Comparison of ENCODE assay signal across 10 cellular contexts in genomic region chr13:67231481-67231940, GRCh38. TPM values are rescaled to one million over a fixed set of nuclear protein-coding genes. Genes with fewer than 3 reads are reported as not detected.
A peak's percentile ranks its signal among the peaks of the same experiment; 100 is the strongest.
DNase-seq lines count a peak whose midpoint lies in the region; ATAC-seq and TF ChIP-seq lines count a peak whose summit lies in the region.
"Had no signal": no experiment of that assay in that cellular context is flagged by ENCODE, and none has a peak within 500 bp of the region (broad histone marks: within the 10 kb centered on the region; RNA-seq: fewer than 3 reads in every experiment).

No MANE protein-coding gene starts in this region.

- peak overlapping the region in 1 of 2 experiments; percentile 95 for H3K18ac ChIP-seq in mesenchymal stem cell (ENCODE audit: low read depth in 1 of 2, low read length in 2 of 2)

- no peak for ATAC-seq in heart right ventricle
- ATAC-seq in left cardiac atrium: no peak
- no peak for ATAC-seq in GM18873 (IDR thresholded peaks at IDR 0.05; ENCODE audit: low FRiP score, unreplicated experiment)

- H2BK120ac ChIP-seq in mesenchymal stem cell (ENCODE audit: low read depth, low read length): no peak overlapping the region

- H3K4me2 ChIP-seq in mesenchymal stem cell (ENCODE audit: low read length, poor library complexity, severe bottlenecking): peak overlapping the region; percentile 91

- no peak overlapping the region for H2AK5ac ChIP-seq in mesenchymal stem cell (ENCODE audit: low read length, severe bottlenecking)

- H3K79me1 ChIP-seq in mesenchymal stem cell (replicated peaks; ENCODE audit: low read length, poor library complexity, severe bottlenecking): peaks cover 7% of the 10 kb centered on the region

- no peak for TF ChIP-seq CTCF in heart right ventricle (IDR thresholded peaks at IDR 0.05)
- TF ChIP-seq CTCF in breast epithelium (IDR thresholded peaks at IDR 0.05): no peak

- H4K91ac ChIP-seq in mesenchymal stem cell (ENCODE audit: low read length): no peak overlapping the region

- intact Hi-C loops in heart right ventricle (cut with DNase I) (loop anchor here in 4 of 10 donors (5.0 to 10.0 kb wide), 5 partner anchors 94 to 1289 kb away; no protein-coding TSS in a partner anchor), left cardiac atrium (cut with DNase I) (no loop called here), breast epithelium (cut with DNase I; ENCODE audit: low total_unique reads) (no loop called here), posterior vena cava (cut with DNase I) (no loop called here)

- H3K27ac ChIP-seq in heart right ventricle: peak overlapping the region; percentile 88 to 98 (median 94)
- H3K27ac ChIP-seq in breast epithelium: peak overlapping the region in 1 of 2 donors; percentile 45
- peak overlapping the region; percentile 85 for H3K27ac ChIP-seq in mesenchymal stem cell (ENCODE audit: low read length, poor library complexity, severe bottlenecking)

- H3K27me3 ChIP-seq in heart right ventricle (peaks cover 0 to 47% (median 0%) of the 10 kb centered on the region in 7 donors), breast epithelium (no peaks in the 10 kb centered on the region), mesenchymal stem cell (ENCODE audit: control insufficient read depth in 1 of 2, insufficient read depth in 1 of 2, low read length in 2 of 2) (no peaks in the 10 kb centered on the region)

- no peak overlapping the region for H2BK12ac ChIP-seq in mesenchymal stem cell (ENCODE audit: low read length in 2 of 2)

- H4K8ac ChIP-seq in mesenchymal stem cell (ENCODE audit: low read length): no peak overlapping the region

- 5 to 11% methylated on average over 4 of the region's 4 CpGs for WGBS in heart right ventricle, 2 donors
- WGBS in mesenchymal stem cell: 7% methylated on average over 3 of the region's 4 CpGs

- no peak overlapping the region for H3K4ac ChIP-seq in mesenchymal stem cell (ENCODE audit: low read depth in 1 of 2, low read length in 2 of 2)

- H3K9me3 ChIP-seq in heart right ventricle (no peaks in the 10 kb centered on the region), breast epithelium (no peaks in the 10 kb centered on the region), mesenchymal stem cell (ENCODE audit: control insufficient read depth, low read length) (no peaks in the 10 kb centered on the region)

- peak overlapping the region; percentile 88 for H3K9ac ChIP-seq in mesenchymal stem cell (ENCODE audit: low read length)

- H3K36me3 ChIP-seq in heart right ventricle: no peaks in the 10 kb centered on the region
- no peaks in the 10 kb centered on the region for H3K36me3 ChIP-seq in breast epithelium
- H3K36me3 ChIP-seq in mesenchymal stem cell (ENCODE audit: control insufficient read depth in 1 of 2, insufficient read depth in 2 of 2, low read depth in 1 of 2, low read length in 2 of 2): no peaks in the 10 kb centered on the region

- no peak overlapping the region for H2BK15ac ChIP-seq in mesenchymal stem cell (ENCODE audit: low read depth, poor library complexity, severe bottlenecking)

- no peak for DNase-seq in heart right ventricle
- DNase-seq in left cardiac atrium: no peak
- DNase-seq in breast epithelium (ENCODE audit: low spot score in 2 of 2): no peak
- DNase-seq in mesenchymal stem cell: no peak
- DNase-seq in NCI-H524 treated with DMSO at 0.1 percent for 48 hours (lab: John Stamatoyannopoulos, UW): no peak
- DNase-seq in HK-2 (ENCODE audit: unreplicated experiment): no peak
- DNase-seq in posterior vena cava (ENCODE audit: low spot score): no peak
- DNase-seq: activated T-cell treated with anti-CD3 and anti-CD28 coated beads for 4 hours, GDM1 had no signal

- H3K4me1 ChIP-seq in heart right ventricle (peaks cover 0 to 37% (median 10%) of the 10 kb centered on the region in 9 donors), breast epithelium (no peaks in the 10 kb centered on the region), mesenchymal stem cell (ENCODE audit: control insufficient read depth, insufficient read depth, low read depth, low read length) (peaks cover 2% of the 10 kb centered on the region)

- H3K4me3 ChIP-seq in heart right ventricle (peak overlapping the region in 9 of 10 donors; percentile 81 to 88 (median 83)), breast epithelium (peak overlapping the region; percentile 69 to 80 (median 79)), mesenchymal stem cell (ENCODE audit: insufficient read depth in 1 of 2, low read depth in 1 of 2, low read length in 2 of 2) (peak overlapping the region in 1 of 2 experiments; percentile 92)

- H3K14ac ChIP-seq in mesenchymal stem cell (ENCODE audit: low read length in 2 of 2): no peak overlapping the region

- H2AFZ ChIP-seq in mesenchymal stem cell (ENCODE audit: low read depth, low read length): no peak overlapping the region

- TF ChIP-seq POLR2A in breast epithelium (IDR thresholded peaks at IDR 0.05): no peak

- peak overlapping the region; percentile 90 for H2BK5ac ChIP-seq in mesenchymal stem cell (ENCODE audit: low read depth, low read length, poor library complexity, severe bottlenecking)

- no peak overlapping the region for H3K23ac ChIP-seq in mesenchymal stem cell (ENCODE audit: low read length in 2 of 2)

RNA-seq across cellular contexts. Expression of gene PCDH9, which starts 1.4 kb away (rescaled TPM):
- total RNA-seq in heart right ventricle (10 to 100 TPM in 9 of 10 donors, 1 to 10 TPM in 1; 7.8 to 32.0 (median 16.7) TPM), left cardiac atrium (10 to 100 TPM; 17.9 to 19.0 TPM), breast epithelium (10 to 100 TPM in 1 of 3 donors, 1 to 10 TPM in 1, under 1 TPM in 1; 0.98 to 26.7 (median 3.7) TPM), posterior vena cava (1 to 10 TPM; 1.6 to 2.4 TPM)
- 1 to 10 TPM; 2.9 to 8.9 TPM for polyA plus RNA-seq in heart right ventricle
- polyA plus RNA-seq in mesenchymal stem cell (2013, experiment 1 of 2): 3.8 TPM
- polyA plus RNA-seq in mesenchymal stem cell (2013, experiment 2 of 2): 4.1 TPM
